1 cellular context compared by ENCODE assay signal in the genomic region with DNA sequence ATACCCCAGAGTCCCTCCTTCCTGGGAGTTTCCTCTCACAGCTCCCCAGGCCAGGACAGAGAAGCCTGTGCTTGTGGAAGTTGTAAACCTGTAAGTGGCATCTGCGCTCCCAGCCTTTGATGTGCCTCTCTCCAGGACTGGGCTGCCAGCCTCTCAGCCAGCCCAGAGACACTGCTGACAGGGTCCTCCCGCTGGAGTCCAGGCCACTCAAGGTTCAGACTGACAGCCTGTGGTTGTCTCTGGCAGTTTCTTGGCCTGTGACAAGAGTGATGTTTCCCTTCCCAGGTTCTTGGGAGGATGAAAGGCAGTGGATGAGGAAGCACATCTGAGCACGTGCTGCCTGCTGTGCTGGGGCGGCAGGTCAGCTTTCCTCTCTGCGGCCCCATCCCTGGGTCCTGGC.
TF ChIP-seq lines count a peak whose summit lies in the region.

No MANE protein-coding gene starts in this region.

TF ChIP-seq in K562, 482 proteins besides CTCF, POLR2A, EP300 and RAD21 (continued from another document and continues in another):
- TF ChIP-seq KHSRP (IDR thresholded peaks at IDR 0.05) (no peak), MYBL2 (IDR thresholded peaks at IDR 0.05; ENCODE audit: low read depth) (no peak), MYBL2 (CRISPR knock-in tag; IDR thresholded peaks at IDR 0.05; ENCODE audit: borderline replicate concordance) (no peak), ZNF507 (tag; conservative IDR thresholded peaks at IDR 0.05) (no peak), TCF7 (IDR thresholded peaks at IDR 0.05; ENCODE audit: borderline replicate concordance) (peak; percentile 50; the same call in 1 of the 2 replicates), ILK (tag; IDR thresholded peaks at IDR 0.05; ENCODE audit: borderline replicate concordance, low read depth) (no peak), L3MBTL2 (IDR thresholded peaks at IDR 0.05) (peak; percentile 59), ESRRB (CRISPR knock-in tag; IDR thresholded peaks at IDR 0.05; ENCODE audit: borderline replicate concordance) (no peak), RFX1 (IDR thresholded peaks at IDR 0.05) (no peak), MEIS2 (IDR thresholded peaks at IDR 0.05; ENCODE audit: partially characterized antibody) (peak; percentile 72), ZNF318 (IDR thresholded peaks at IDR 0.05; ENCODE audit: borderline replicate concordance in 1 of 2, low read depth in 1 of 2) (no peak), NFYB (IDR thresholded peaks at IDR 0.05; ENCODE audit: extremely low read depth, insufficient read length) (no peak), ZNF584 (CRISPR knock-in tag; IDR thresholded peaks at IDR 0.05; ENCODE audit: low read depth) (no peak), ZNF512 (tag; IDR thresholded peaks at IDR 0.05) (no peak), SMARCB1 (IDR thresholded peaks at IDR 0.05; ENCODE audit: insufficient read length, low read depth) (no peak), ZNF766 (CRISPR knock-in tag; conservative IDR thresholded peaks at IDR 0.05) (no peak), ZC3H11A (IDR thresholded peaks at IDR 0.05; ENCODE audit: low read depth, low read length) (no peak), IRF2 (CRISPR knock-in tag; IDR thresholded peaks at IDR 0.05) (no peak), MBD1 (CRISPR knock-in tag; IDR thresholded peaks at IDR 0.05) (no peak), ZC3H4 (CRISPR knock-in tag; IDR thresholded peaks at IDR 0.05; ENCODE audit: borderline replicate concordance) (no peak), GTF3C2 (IDR thresholded peaks at IDR 0.05; ENCODE audit: borderline replicate concordance, extremely low read depth, insufficient read length) (no peak), ZNF395 (CRISPR knock-in tag; IDR thresholded peaks at IDR 0.05) (no peak), HNRNPH1 (optimal IDR thresholded peaks at IDR 0.05; ENCODE audit: low read depth, low read length) (no peak), CXXC5 (CRISPR knock-in tag; IDR thresholded peaks at IDR 0.05) (peak; percentile 37; the same call in 1 of the 2 replicates), TAF1 (IDR thresholded peaks at IDR 0.05; ENCODE audit: control insufficient read depth, extremely low read depth, insufficient read depth, low read length, severe bottlenecking) (no peak), RBFOX2 (IDR thresholded peaks at IDR 0.05; ENCODE audit: low read depth, low read length) (peak; percentile 43), THRAP3 (IDR thresholded peaks at IDR 0.05; ENCODE audit: borderline replicate concordance) (no peak)
- TF ChIP-seq, protein P1, sequence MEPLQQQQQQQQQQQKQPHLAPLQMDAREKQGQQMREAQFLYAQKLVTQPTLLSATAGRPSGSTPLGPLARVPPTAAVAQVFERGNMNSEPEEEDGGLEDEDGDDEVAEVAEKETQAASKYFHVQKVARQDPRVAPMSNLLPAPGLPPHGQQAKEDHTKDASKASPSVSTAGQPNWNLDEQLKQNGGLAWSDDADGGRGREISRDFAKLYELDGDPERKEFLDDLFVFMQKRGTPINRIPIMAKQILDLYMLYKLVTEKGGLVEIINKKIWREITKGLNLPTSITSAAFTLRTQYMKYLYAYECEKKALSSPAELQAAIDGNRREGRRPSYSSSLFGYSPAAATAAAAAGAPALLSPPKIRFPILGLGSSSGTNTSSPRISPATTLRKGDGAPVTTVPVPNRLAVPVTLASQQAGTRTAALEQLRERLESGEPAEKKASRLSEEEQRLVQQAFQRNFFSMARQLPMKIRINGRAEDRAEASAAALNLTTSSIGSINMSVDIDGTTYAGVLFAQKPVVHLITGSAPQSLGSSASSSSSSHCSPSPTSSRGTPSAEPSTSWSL (CRISPR knock-in tag; IDR thresholded peaks at IDR 0.05; ENCODE audit: borderline replicate concordance): no peak
- TF ChIP-seq, protein P2, sequence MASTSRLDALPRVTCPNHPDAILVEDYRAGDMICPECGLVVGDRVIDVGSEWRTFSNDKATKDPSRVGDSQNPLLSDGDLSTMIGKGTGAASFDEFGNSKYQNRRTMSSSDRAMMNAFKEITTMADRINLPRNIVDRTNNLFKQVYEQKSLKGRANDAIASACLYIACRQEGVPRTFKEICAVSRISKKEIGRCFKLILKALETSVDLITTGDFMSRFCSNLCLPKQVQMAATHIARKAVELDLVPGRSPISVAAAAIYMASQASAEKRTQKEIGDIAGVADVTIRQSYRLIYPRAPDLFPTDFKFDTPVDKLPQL (IDR thresholded peaks at IDR 0.05; ENCODE audit: extremely low read depth, insufficient read length): no peak
- TF ChIP-seq, protein P3, sequence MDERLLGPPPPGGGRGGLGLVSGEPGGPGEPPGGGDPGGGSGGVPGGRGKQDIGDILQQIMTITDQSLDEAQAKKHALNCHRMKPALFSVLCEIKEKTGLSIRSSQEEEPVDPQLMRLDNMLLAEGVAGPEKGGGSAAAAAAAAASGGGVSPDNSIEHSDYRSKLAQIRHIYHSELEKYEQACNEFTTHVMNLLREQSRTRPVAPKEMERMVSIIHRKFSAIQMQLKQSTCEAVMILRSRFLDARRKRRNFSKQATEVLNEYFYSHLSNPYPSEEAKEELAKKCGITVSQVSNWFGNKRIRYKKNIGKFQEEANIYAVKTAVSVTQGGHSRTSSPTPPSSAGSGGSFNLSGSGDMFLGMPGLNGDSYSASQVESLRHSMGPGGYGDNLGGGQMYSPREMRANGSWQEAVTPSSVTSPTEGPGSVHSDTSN (CRISPR knock-in tag; IDR thresholded peaks at IDR 0.05; ENCODE audit: low read depth): no peak
- TF ChIP-seq, protein P3 (tag; conservative IDR thresholded peaks at IDR 0.05; ENCODE audit: low read depth): no peak
- TF ChIP-seq, protein P4, sequence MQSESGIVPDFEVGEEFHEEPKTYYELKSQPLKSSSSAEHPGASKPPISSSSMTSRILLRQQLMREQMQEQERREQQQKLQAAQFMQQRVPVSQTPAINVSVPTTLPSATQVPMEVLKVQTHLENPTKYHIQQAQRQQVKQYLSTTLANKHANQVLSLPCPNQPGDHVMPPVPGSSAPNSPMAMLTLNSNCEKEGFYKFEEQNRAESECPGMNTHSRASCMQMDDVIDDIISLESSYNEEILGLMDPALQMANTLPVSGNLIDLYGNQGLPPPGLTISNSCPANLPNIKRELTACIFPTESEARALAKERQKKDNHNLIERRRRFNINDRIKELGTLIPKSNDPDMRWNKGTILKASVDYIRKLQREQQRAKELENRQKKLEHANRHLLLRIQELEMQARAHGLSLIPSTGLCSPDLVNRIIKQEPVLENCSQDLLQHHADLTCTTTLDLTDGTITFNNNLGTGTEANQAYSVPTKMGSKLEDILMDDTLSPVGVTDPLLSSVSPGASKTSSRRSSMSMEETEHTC (IDR thresholded peaks at IDR 0.05): no peak
